ENCODE assay signal across 1 cellular context in the genomic region with DNA sequence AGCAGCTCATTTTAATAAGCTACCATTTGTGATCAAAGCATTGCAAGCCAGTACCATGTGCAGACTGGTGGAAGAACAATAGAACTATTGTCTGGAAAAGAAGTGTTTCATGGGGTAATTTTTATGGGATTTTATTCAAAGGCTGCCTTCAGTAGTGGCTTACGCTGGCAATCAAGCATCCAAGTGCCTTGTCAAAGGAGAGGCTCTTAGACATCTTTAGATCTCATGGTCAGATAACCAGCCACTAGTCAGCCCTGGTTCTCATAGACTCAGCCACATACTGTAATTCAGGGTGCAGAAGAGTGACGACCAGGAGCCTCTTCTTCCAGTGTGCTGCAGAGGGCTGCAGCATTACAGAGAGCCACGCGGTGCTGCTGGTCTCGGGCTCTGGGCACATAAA.
TF ChIP-seq lines count a peak whose summit lies in the region.

No MANE protein-coding gene starts in this region.

TF ChIP-seq in K562, 482 proteins besides CTCF, POLR2A, EP300 and RAD21:
- TF ChIP-seq, protein P1, sequence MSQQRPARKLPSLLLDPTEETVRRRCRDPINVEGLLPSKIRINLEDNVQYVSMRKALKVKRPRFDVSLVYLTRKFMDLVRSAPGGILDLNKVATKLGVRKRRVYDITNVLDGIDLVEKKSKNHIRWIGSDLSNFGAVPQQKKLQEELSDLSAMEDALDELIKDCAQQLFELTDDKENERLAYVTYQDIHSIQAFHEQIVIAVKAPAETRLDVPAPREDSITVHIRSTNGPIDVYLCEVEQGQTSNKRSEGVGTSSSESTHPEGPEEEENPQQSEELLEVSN (IDR thresholded peaks at IDR 0.05; ENCODE audit: borderline replicate concordance in 1 of 2, extremely low read depth in 1 of 2, insufficient read depth in 1 of 2, insufficient read length in 1 of 2, low read depth in 1 of 2, low read length in 1 of 2, poor library complexity in 1 of 2, severe bottlenecking in 1 of 2) = no peak
- TF ChIP-seq RAD51 (IDR thresholded peaks at IDR 0.05; ENCODE audit: borderline replicate concordance, low read depth) (no peak), RFX7 (CRISPR knock-in tag; IDR thresholded peaks at IDR 0.05) (no peak), MYC (IDR thresholded peaks at IDR 0.05; ENCODE audit: low read depth, low read length) (no peak), MYC (CRISPR knock-in tag; IDR thresholded peaks at IDR 0.05; ENCODE audit: borderline replicate concordance, low read depth) (no peak), POLR3G (IDR thresholded peaks at IDR 0.05; ENCODE audit: extremely low read depth, insufficient read length, insufficient replicate concordance) (no peak), ESRRB (CRISPR knock-in tag; IDR thresholded peaks at IDR 0.05; ENCODE audit: borderline replicate concordance) (no peak), PCBP1 (IDR thresholded peaks at IDR 0.05; ENCODE audit: low read depth, low read length, poor library complexity, severe bottlenecking) (no peak), SREBF1 (IDR thresholded peaks at IDR 0.05; ENCODE audit: borderline replicate concordance, low read depth, low read length) (no peak), NR2C1 (IDR thresholded peaks at IDR 0.05) (no peak), NR2C1 (tag; IDR thresholded peaks at IDR 0.05) (no peak), HDAC8 (tag; IDR thresholded peaks at IDR 0.05) (no peak), MTA2 (IDR thresholded peaks at IDR 0.05; ENCODE audit: low read depth) (no peak), TAF15 (IDR thresholded peaks at IDR 0.05; ENCODE audit: low read depth, low read length) (no peak), ZNF384 (IDR thresholded peaks at IDR 0.05; ENCODE audit: low read depth, low read length) (no peak)
- TF ChIP-seq, protein P2, sequence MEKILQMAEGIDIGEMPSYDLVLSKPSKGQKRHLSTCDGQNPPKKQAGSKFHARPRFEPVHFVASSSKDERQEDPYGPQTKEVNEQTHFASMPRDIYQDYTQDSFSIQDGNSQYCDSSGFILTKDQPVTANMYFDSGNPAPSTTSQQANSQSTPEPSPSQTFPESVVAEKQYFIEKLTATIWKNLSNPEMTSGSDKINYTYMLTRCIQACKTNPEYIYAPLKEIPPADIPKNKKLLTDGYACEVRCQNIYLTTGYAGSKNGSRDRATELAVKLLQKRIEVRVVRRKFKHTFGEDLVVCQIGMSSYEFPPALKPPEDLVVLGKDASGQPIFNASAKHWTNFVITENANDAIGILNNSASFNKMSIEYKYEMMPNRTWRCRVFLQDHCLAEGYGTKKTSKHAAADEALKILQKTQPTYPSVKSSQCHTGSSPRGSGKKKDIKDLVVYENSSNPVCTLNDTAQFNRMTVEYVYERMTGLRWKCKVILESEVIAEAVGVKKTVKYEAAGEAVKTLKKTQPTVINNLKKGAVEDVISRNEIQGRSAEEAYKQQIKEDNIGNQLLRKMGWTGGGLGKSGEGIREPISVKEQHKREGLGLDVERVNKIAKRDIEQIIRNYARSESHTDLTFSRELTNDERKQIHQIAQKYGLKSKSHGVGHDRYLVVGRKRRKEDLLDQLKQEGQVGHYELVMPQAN (IDR thresholded peaks at IDR 0.05; ENCODE audit: borderline replicate concordance) = no peak
- TF ChIP-seq, protein P3, sequence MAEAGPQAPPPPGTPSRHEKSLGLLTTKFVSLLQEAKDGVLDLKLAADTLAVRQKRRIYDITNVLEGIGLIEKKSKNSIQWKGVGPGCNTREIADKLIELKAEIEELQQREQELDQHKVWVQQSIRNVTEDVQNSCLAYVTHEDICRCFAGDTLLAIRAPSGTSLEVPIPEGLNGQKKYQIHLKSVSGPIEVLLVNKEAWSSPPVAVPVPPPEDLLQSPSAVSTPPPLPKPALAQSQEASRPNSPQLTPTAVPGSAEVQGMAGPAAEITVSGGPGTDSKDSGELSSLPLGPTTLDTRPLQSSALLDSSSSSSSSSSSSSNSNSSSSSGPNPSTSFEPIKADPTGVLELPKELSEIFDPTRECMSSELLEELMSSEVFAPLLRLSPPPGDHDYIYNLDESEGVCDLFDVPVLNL (CRISPR knock-in tag; IDR thresholded peaks at IDR 0.05; ENCODE audit: low read depth) = no peak
- TF ChIP-seq, protein P4, sequence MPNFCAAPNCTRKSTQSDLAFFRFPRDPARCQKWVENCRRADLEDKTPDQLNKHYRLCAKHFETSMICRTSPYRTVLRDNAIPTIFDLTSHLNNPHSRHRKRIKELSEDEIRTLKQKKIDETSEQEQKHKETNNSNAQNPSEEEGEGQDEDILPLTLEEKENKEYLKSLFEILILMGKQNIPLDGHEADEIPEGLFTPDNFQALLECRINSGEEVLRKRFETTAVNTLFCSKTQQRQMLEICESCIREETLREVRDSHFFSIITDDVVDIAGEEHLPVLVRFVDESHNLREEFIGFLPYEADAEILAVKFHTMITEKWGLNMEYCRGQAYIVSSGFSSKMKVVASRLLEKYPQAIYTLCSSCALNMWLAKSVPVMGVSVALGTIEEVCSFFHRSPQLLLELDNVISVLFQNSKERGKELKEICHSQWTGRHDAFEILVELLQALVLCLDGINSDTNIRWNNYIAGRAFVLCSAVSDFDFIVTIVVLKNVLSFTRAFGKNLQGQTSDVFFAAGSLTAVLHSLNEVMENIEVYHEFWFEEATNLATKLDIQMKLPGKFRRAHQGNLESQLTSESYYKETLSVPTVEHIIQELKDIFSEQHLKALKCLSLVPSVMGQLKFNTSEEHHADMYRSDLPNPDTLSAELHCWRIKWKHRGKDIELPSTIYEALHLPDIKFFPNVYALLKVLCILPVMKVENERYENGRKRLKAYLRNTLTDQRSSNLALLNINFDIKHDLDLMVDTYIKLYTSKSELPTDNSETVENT (CRISPR knock-in tag; IDR thresholded peaks at IDR 0.05) = no peak
- TF ChIP-seq, protein P5, sequence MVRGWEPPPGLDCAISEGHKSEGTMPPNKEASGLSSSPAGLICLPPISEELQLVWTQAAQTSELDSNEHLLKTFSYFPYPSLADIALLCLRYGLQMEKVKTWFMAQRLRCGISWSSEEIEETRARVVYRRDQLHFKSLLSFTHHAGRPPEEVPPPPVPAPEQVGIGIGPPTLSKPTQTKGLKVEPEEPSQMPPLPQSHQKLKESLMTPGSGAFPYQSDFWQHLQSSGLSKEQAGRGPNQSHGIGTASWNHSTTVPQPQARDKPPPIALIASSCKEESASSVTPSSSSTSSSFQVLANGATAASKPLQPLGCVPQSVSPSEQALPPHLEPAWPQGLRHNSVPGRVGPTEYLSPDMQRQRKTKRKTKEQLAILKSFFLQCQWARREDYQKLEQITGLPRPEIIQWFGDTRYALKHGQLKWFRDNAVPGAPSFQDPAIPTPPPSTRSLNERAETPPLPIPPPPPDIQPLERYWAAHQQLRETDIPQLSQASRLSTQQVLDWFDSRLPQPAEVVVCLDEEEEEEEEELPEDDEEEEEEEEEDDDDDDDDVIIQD (CRISPR knock-in tag; IDR thresholded peaks at IDR 0.05) = no peak
- TF ChIP-seq, protein P6, sequence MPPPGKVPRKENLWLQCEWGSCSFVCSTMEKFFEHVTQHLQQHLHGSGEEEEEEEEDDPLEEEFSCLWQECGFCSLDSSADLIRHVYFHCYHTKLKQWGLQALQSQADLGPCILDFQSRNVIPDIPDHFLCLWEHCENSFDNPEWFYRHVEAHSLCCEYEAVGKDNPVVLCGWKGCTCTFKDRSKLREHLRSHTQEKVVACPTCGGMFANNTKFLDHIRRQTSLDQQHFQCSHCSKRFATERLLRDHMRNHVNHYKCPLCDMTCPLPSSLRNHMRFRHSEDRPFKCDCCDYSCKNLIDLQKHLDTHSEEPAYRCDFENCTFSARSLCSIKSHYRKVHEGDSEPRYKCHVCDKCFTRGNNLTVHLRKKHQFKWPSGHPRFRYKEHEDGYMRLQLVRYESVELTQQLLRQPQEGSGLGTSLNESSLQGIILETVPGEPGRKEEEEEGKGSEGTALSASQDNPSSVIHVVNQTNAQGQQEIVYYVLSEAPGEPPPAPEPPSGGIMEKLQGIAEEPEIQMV (tag; conservative IDR thresholded peaks at IDR 0.05; ENCODE audit: low read depth) = no peak
